ENCODE assay signal across 33 cellular contexts in the genomic region with DNA sequence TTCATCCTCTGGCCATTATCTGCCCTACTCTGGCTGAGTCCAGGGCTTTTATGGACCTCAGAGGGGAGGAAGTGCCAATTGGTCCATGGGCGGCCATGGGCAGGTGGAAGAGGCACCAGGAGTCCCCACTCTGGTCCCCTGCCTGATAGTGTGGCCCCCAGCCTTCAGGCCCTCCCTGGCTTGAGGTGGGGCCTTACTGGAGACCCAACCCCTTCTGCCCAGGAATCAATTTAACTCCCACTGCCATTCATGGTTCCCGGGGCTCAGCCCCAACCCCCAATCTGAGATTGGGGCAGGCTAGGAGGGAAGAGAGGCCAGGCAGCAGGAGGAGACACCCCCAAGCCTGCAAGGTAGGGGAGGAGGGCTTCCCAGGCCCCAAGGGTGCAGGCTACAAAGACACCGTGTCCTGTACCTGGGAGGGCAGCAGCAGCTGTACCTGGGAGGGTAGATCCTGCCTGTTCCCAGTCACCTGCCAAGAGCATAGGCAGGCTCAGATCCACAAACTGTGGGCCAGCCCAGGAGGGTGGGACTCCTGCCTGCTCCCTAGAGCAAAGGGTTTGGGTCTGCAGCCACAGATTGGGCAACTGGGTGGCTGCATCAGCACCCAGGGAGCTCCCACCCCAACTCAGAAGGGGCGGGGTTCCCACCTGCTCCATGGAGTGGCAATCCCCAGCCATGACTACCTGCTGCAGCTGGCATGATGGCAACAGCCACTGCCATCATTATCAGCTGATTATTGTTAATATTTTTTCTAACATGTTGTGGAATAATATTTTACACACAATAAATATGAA.
"Had no signal": no experiment of that assay in that cellular context is flagged by ENCODE, and none has a peak within 500 bp of the region (broad histone marks: within the 10 kb centered on the region; RNA-seq: fewer than 3 reads in every experiment).

No MANE protein-coding gene starts in this region.

- DNase-seq: activated CD4-positive, alpha-beta T cell treated with anti-CD3 and anti-CD28 coated beads, Interleukin-2, amount 10 ng/mL, durations not matched to agents 24 days and 14 days; activated CD4-positive, alpha-beta T cell treated with anti-CD3 and anti-CD28 coated beads, Interleukin-2, amount 50 U/mL, for 4 hours; activated CD8-positive, alpha-beta memory T cell treated with anti-CD3 and anti-CD28 coated beads, Interleukin-2, amount 50 U/mL, for 48 hours; activated effector memory CD4-positive, alpha-beta T cell treated with Interleukin-2 at 50 U/mL for 16 hours; activated naive CD4-positive, alpha-beta T cell treated with anti-CD3 and anti-CD28 coated beads, Interleukin-2, amount 10 ng/mL, durations not matched to agents 7 days and 5 days; activated naive CD8-positive, alpha-beta T cell treated with anti-CD3 and anti-CD28 coated beads, Interleukin-2, amount 50 U/mL, for 24 hours; activated T-cell treated with anti-CD3 and anti-CD28 coated beads, Interleukin-2, amount 50 U/mL, for 48 hours; anterior cingulate cortex; caudate nucleus; cerebellar nuclear complex; MM.1S; MV-4-11; NCI-H1092; NCI-H1436 treated with DMSO at 0.1 percent for 48 hours; NCI-H1694 treated with DMSO at 0.1 percent for 48 hours; NCI-H2029; NCI-H345; NCI-H510A; NCI-H526; NCI-H748 treated with DMSO at 0.1 percent for 48 hours; NK-92 treated with Interleukin-12 subunit alpha and Interleukin-12 subunit beta, amount 100 ng/mL, for 24 hours; PC-3; Peyer's patch; RPMI8226; SHP77 treated with DMSO at 0.1 percent for 48 hours; SK-N-SH; T-cell; T-helper 2 cell; T-helper 9 cell had no signal

- H3K4me3 Mint-ChIP-seq: activated CD4-positive, alpha-beta T cell treated with anti-CD3 and anti-CD28 coated beads, Interleukin-2, amount 10 ng/mL, durations not matched to agents 24 days and 14 days; activated naive CD4-positive, alpha-beta T cell treated with anti-CD3 and anti-CD28 coated beads, Interleukin-2, amount 10 ng/mL, durations not matched to agents 7 days and 5 days; activated naive CD8-positive, alpha-beta T cell; activated naive CD8-positive, alpha-beta T cell treated with anti-CD3 and anti-CD28 coated beads, Interleukin-2, amount 50 U/mL, for 24 hours; brain; T-cell had no signal

- ATAC-seq: activated naive CD8-positive, alpha-beta T cell treated with anti-CD3 and anti-CD28 coated beads, Interleukin-2, amount 50 U/mL, for 24 hours; PC-3; T-cell had no signal

- H3K4me3 ChIP-seq: Peyer's patch, SJSA1 had no signal

- H3K27me3 Mint-ChIP-seq: activated CD4-positive, alpha-beta T cell treated with anti-CD3 and anti-CD28 coated beads, Interleukin-2, amount 10 ng/mL, durations not matched to agents 24 days and 14 days; activated naive CD4-positive, alpha-beta T cell treated with anti-CD3 and anti-CD28 coated beads, Interleukin-2, amount 10 ng/mL, durations not matched to agents 7 days and 5 days; activated naive CD8-positive, alpha-beta T cell; activated naive CD8-positive, alpha-beta T cell treated with anti-CD3 and anti-CD28 coated beads, Interleukin-2, amount 50 U/mL, for 24 hours; brain; T-cell had no signal

- H3K4me2 ChIP-seq: KMS-11, SK-N-SH had no signal

- H3K36me3 ChIP-seq: Peyer's patch, SJSA1 had no signal

- H3K9me3 Mint-ChIP-seq: activated naive CD4-positive, alpha-beta T cell treated with anti-CD3 and anti-CD28 coated beads, Interleukin-2, amount 10 ng/mL, durations not matched to agents 7 days and 5 days; activated naive CD8-positive, alpha-beta T cell treated with anti-CD3 and anti-CD28 coated beads, Interleukin-2, amount 50 U/mL, for 24 hours; brain; T-cell had no signal

- H3K9me3 ChIP-seq: Peyer's patch, SJSA1, SK-N-SH had no signal

- H3K4me1 ChIP-seq: Peyer's patch, SJSA1 had no signal

- H3K27ac ChIP-seq: KMS-11, Peyer's patch, SJSA1 had no signal

- H3K27ac Mint-ChIP-seq: activated CD4-positive, alpha-beta T cell treated with anti-CD3 and anti-CD28 coated beads, Interleukin-2, amount 10 ng/mL, durations not matched to agents 24 days and 14 days; activated naive CD4-positive, alpha-beta T cell treated with anti-CD3 and anti-CD28 coated beads, Interleukin-2, amount 10 ng/mL, durations not matched to agents 7 days and 5 days; activated naive CD8-positive, alpha-beta T cell; activated naive CD8-positive, alpha-beta T cell treated with anti-CD3 and anti-CD28 coated beads, Interleukin-2, amount 50 U/mL, for 24 hours; brain; T-cell had no signal

- H3K9ac ChIP-seq: KMS-11, SK-N-SH had no signal

- H3K27me3 ChIP-seq: Peyer's patch, SJSA1 had no signal

- H3K36me3 Mint-ChIP-seq: activated naive CD4-positive, alpha-beta T cell treated with anti-CD3 and anti-CD28 coated beads, Interleukin-2, amount 10 ng/mL, durations not matched to agents 7 days and 5 days; activated naive CD8-positive, alpha-beta T cell; brain; T-cell had no signal
